Comparison of ENCODE assay signal across 1 cellular context in genomic region chr9:99998866-99999265, GRCh38.
TF ChIP-seq lines count a peak whose summit lies in the region.

No MANE protein-coding gene starts in this region.

TF ChIP-seq in GM23338, 12 proteins besides CTCF, POLR2A, EP300 and RAD21 (continued from another document):
- TF ChIP-seq REST (IDR thresholded peaks at IDR 0.05; ENCODE audit: unreplicated experiment) = no peak
- TF ChIP-seq EZH2phosphoT487 (IDR thresholded peaks at IDR 0.05; ENCODE audit: unreplicated experiment) = no peak
- TF ChIP-seq ETS1 (IDR thresholded peaks at IDR 0.05) = no peak
- no peak for TF ChIP-seq ZNF462 (CRISPR knock-in tag; IDR thresholded peaks at IDR 0.05)
